8 cellular contexts compared by ENCODE assay signal in genomic region chr14:52791204-52792096, GRCh38. TPM values are rescaled to one million over a fixed set of nuclear protein-coding genes. Genes with fewer than 3 reads are reported as not detected.
DNase-seq lines count a peak whose midpoint lies in the region; ATAC-seq and TF ChIP-seq lines count a peak whose summit lies in the region.

TSS of gene GNPNAT1 (minus strand) at chr14:52791607. CDS start at chr14:52784650, 6,957 bp downstream.

- peak within 1 kb of the TSS; percentile 44 for H3K9ac ChIP-seq in muscle layer of colon (ENCODE audit: low read length)

- peak within 1 kb of the TSS; percentile 67 to 85 (median 76) for H3K4me3 ChIP-seq in Peyer's patch
- H3K4me3 ChIP-seq in muscle layer of colon (ENCODE audit: low read depth in 1 of 2, low read length in 2 of 2): peak within 1 kb of the TSS; percentile 51 to 85

- TF ChIP-seq CTCF in Peyer's patch (IDR thresholded peaks at IDR 0.05): no peak

- H3K27ac ChIP-seq in Peyer's patch (peak within 1 kb of the TSS; percentile 77 to 89 (median 84)), muscle layer of colon (ENCODE audit: low read depth, low read length) (peak within 1 kb of the TSS; percentile 90)

- TF ChIP-seq POLR2A in Peyer's patch (IDR thresholded peaks at IDR 0.05): peak; percentile 46 to 79

- H3K27me3 ChIP-seq in Peyer's patch (no peaks in the 10 kb centered on the region), muscle layer of colon (ENCODE audit: control insufficient read depth in 1 of 2, insufficient read depth in 2 of 2, low read length in 2 of 2) (no peaks in the 10 kb centered on the region)

- no peaks in the 10 kb centered on the region for H3K9me3 ChIP-seq in Peyer's patch
- no peaks in the 10 kb centered on the region for H3K9me3 ChIP-seq in muscle layer of colon (ENCODE audit: low read length)

- peaks cover 0 to 14% (median 1%) of the 10 kb centered on the region in 4 donors for H3K4me1 ChIP-seq in Peyer's patch
- H3K4me1 ChIP-seq in muscle layer of colon (ENCODE audit: insufficient read depth, low read length): peaks cover 4% of the 10 kb centered on the region

- H3K36me3 ChIP-seq in Peyer's patch: no peaks in the 10 kb centered on the region
- H3K36me3 ChIP-seq in muscle layer of colon (ENCODE audit: insufficient read depth, low read length): no peaks in the 10 kb centered on the region

- ATAC-seq in GM21723 (IDR thresholded peaks at IDR 0.05; ENCODE audit: unreplicated experiment): peak; percentile 90
- peak; percentile 97 for ATAC-seq in esophagus mucosa

- DNase-seq in DMS53 (lab: John Stamatoyannopoulos, UW): peak; percentile 96
- DNase-seq in KG1 (lab: John Stamatoyannopoulos, UW): peak; percentile 60
- peak; percentile 75 to 95 (median 91) for DNase-seq in Peyer's patch
- DNase-seq in activated T-cell treated with anti-CD3 and anti-CD28 coated beads, Interleukin-2, amount 50 U/mL, for 48 hours: peak; percentile 86 to 88
- DNase-seq in stimulated activated CD8-positive, alpha-beta memory T cell treated with anti-CD3 and anti-CD28 coated beads, Interleukin-7, amount 100 ng/mL, for 1 hour (ENCODE audit: low read depth in 2 of 2): peak; percentile 74 to 81

RNA-seq across cellular contexts. Expression of gene GNPNAT1, which starts in this region (rescaled TPM):
- total RNA-seq in Peyer's patch: 10 to 100 TPM; 10.6 to 33.0 (median 13.7) TPM
- 18.2 TPM for total RNA-seq in esophagus mucosa

Comparison
In these comparisons a context has a peak if more than half of its experiments do, and no peak if none do; other contexts are left out.
1. Peak in every context shown above with its lines: DNase-seq, ATAC-seq, H3K4me3 ChIP-seq and H3K27ac ChIP-seq.